8 cellular contexts compared by ENCODE assay signal in genomic region chr16:30922420-30922959, GRCh38. TPM values are rescaled to one million over a fixed set of nuclear protein-coding genes. Genes with fewer than 3 reads are reported as not detected.
DNase-seq lines count a peak whose midpoint lies in the region; ATAC-seq and TF ChIP-seq lines count a peak whose summit lies in the region.

No MANE protein-coding gene starts in this region.

- H2AFZ ChIP-seq in ACC112 (ENCODE audit: low read length, unreplicated experiment) (peak overlapping the region; percentile 86), smooth muscle cell (ENCODE audit: low read depth) (peak overlapping the region; percentile 93)

- H3K4me1 Mint-ChIP-seq in activated B cell treated with CpG ODN at 0.5 μM for 24 hours: peaks cover 20% of the 10 kb centered on the region

- intact Hi-C loops in activated B cell treated with CpG ODN at 0.5 μM for 24 hours (cut with micrococcal nuclease): loop anchor here (1.0 to 10.0 kb wide), 18 partner anchors 20 to 1106 kb away; partner anchors contain the start of genes CFAP119, FBRS, INO80E and PAGR1

- CTCF ChIA-PET in activated B cell treated with CpG ODN at 0.5 μM for 24 hours (lab: Charles Lee): interaction anchor here (0.6 to 0.9 kb wide), 2 partner anchors 22 to 78 kb away, joined by 3 to 14 read pairs; no protein-coding TSS in a partner anchor

- H3K79me2 ChIP-seq in ACC112 (ENCODE audit: control insufficient read depth, insufficient read depth, low read length, unreplicated experiment): no peaks in the 10 kb centered on the region
- H3K79me2 ChIP-seq in smooth muscle cell (ENCODE audit: low read depth): peaks cover 3% of the 10 kb centered on the region

- H3K4me3 Mint-ChIP-seq in activated B cell treated with CpG ODN at 0.5 μM for 24 hours: peak overlapping the region; percentile 100

- peak overlapping the region; percentile 100 for H3K27ac Mint-ChIP-seq in activated B cell treated with CpG ODN at 0.5 μM for 24 hours

- no peaks in the 10 kb centered on the region for H3K9me3 Mint-ChIP-seq in activated B cell treated with CpG ODN at 0.5 μM for 24 hours

- peak overlapping the region; percentile 81 for H3K27ac ChIP-seq in ACC112 (ENCODE audit: low read depth, low read length)
- H3K27ac ChIP-seq in caudate nucleus (ENCODE audit: low read depth, low read length): peak overlapping the region; percentile 99
- peak overlapping the region; percentile 94 for H3K27ac ChIP-seq in smooth muscle cell (ENCODE audit: low read depth)

- DNase-seq in NCI-H2227 treated with DMSO at 0.1 percent for 48 hours (lab: John Stamatoyannopoulos, UW): peak; percentile 99
- peak; percentile 95 for DNase-seq in activated B cell treated with CpG ODN at 0.5 μM for 24 hours
- DNase-seq in caudate nucleus (lab: John Stamatoyannopoulos, UW): peak; percentile 95 to 100 (median 100)
- peak; percentile 87 for DNase-seq in iPS-NIHi7 (ENCODE audit: extremely low spot score)
- DNase-seq in smooth muscle cell (lab: John Stamatoyannopoulos, UW; ENCODE audit: unreplicated experiment): peak; percentile 98

- under 1% methylated on average over 42 of the region's 42 CpGs for WGBS in smooth muscle cell (ENCODE audit: low lambda C conversion rate)

- POLR2A ChIA-PET in activated B cell treated with CpG ODN at 0.5 μM for 24 hours (lab: Charles Lee): interaction anchor here (0.6 to 1.5 kb wide), 11 partner anchors 21 to 739 kb away, joined by 3 to 6 read pairs (median 3); partner anchors contain the start of genes CORO1A, SEPTIN1, ZNF629 and ZNF646

- H3K27me3 Mint-ChIP-seq in activated B cell treated with CpG ODN at 0.5 μM for 24 hours: no peaks in the 10 kb centered on the region

- peak; percentile 78 for ATAC-seq in GM18907 (IDR thresholded peaks at IDR 0.05; ENCODE audit: unreplicated experiment)
- peak; percentile 75 for ATAC-seq in HG03175 (IDR thresholded peaks at IDR 0.05; ENCODE audit: unreplicated experiment)
- ATAC-seq in activated B cell treated with CpG ODN at 0.5 μM for 24 hours (ENCODE audit: low read depth): peak; percentile 77

- H3K4me3 ChIP-seq in ACC112 (ENCODE audit: low read depth, low read length) (peak overlapping the region; percentile 91), smooth muscle cell (peak overlapping the region; percentile 89)

- no peaks in the 10 kb centered on the region for H3K9me3 ChIP-seq in smooth muscle cell (replicated peaks; ENCODE audit: low read depth)

- peak overlapping the region; percentile 86 for H3K4me2 ChIP-seq in smooth muscle cell

- no peaks in the 10 kb centered on the region for H3K27me3 ChIP-seq in ACC112 (ENCODE audit: insufficient read depth, low read length)
- no peaks in the 10 kb centered on the region for H3K27me3 ChIP-seq in smooth muscle cell (ENCODE audit: low read depth)

- TF ChIP-seq CTCF in activated B cell treated with CpG ODN at 0.5 μM for 24 hours (IDR thresholded peaks at IDR 0.05) (no peak), smooth muscle cell (IDR thresholded peaks at IDR 0.05; ENCODE audit: borderline replicate concordance, insufficient read depth, poor library complexity, severe bottlenecking) (no peak)

- H3K9ac ChIP-seq in smooth muscle cell (ENCODE audit: low read depth): peak overlapping the region; percentile 93

- no peaks in the 10 kb centered on the region for H3K36me3 ChIP-seq in ACC112 (ENCODE audit: insufficient read depth, low read length)
- H3K36me3 ChIP-seq in smooth muscle cell (ENCODE audit: low read depth): no peaks in the 10 kb centered on the region

- H3K4me1 ChIP-seq in ACC112 (ENCODE audit: control insufficient read depth, insufficient read depth, low read length, unreplicated experiment) (no peaks in the 10 kb centered on the region), smooth muscle cell (ENCODE audit: low read depth) (peaks cover 10% of the 10 kb centered on the region)

- H3F3A ChIP-seq in smooth muscle cell (ENCODE audit: low read depth): no peaks in the 10 kb centered on the region

- peaks cover 12% of the 10 kb centered on the region for H4K20me1 ChIP-seq in smooth muscle cell (ENCODE audit: low read depth)

- peaks cover 18% of the 10 kb centered on the region for H3K36me3 Mint-ChIP-seq in activated B cell treated with CpG ODN at 0.5 μM for 24 hours (ENCODE audit: low read depth)

RNA-seq across cellular contexts. Expression of gene FBXL19, which starts 0.9 kb away (rescaled TPM):
- 20.3 and 24.2 TPM in 2 replicates for total RNA-seq in activated B cell treated with CpG ODN at 0.5 μM for 24 hours
- total RNA-seq in smooth muscle cell: 4.5 and 8.5 TPM in 2 replicates
- 1.3 and 1.6 TPM in 2 replicates for polyA plus RNA-seq in smooth muscle cell

RNA-seq across cellular contexts. Expression of gene CTF1, which starts 26.1 kb away (rescaled TPM):
- total RNA-seq in activated B cell treated with CpG ODN at 0.5 μM for 24 hours (0.56 and 0.62 TPM in 2 replicates), smooth muscle cell (0.76 and 1.7 TPM in 2 replicates)
- 8.1 and 8.2 TPM in 2 replicates for polyA plus RNA-seq in smooth muscle cell

RNA-seq across cellular contexts. Expression of gene ORAI3, which starts 26.4 kb away (rescaled TPM):
- total RNA-seq in activated B cell treated with CpG ODN at 0.5 μM for 24 hours (25.1 and 30.6 TPM in 2 replicates), smooth muscle cell (33.7 and 34.9 TPM in 2 replicates)
- polyA plus RNA-seq in smooth muscle cell: 39.4 and 44.0 TPM in 2 replicates

RNA-seq across cellular contexts. Expression of gene BCL7C, which starts 28.6 kb away (rescaled TPM):
- total RNA-seq in activated B cell treated with CpG ODN at 0.5 μM for 24 hours: 32.2 and 35.7 TPM in 2 replicates
- 27.8 and 34.2 TPM in 2 replicates for total RNA-seq in smooth muscle cell
- polyA plus RNA-seq in smooth muscle cell: 68.1 and 76.1 TPM in 2 replicates

RNA-seq across cellular contexts. Expression of gene SETD1A, which starts 35.1 kb away (rescaled TPM):
- 29.6 and 32.8 TPM in 2 replicates for total RNA-seq in activated B cell treated with CpG ODN at 0.5 μM for 24 hours
- 1.9 and 2.9 TPM in 2 replicates for total RNA-seq in smooth muscle cell
- 1.2 and 3.3 TPM in 2 replicates for polyA plus RNA-seq in smooth muscle cell

Comparison
In these comparisons a context has a peak if more than half of its experiments do, and no peak if none do; other contexts are left out.
1. Peak in every context shown above with its lines: DNase-seq, ATAC-seq, H3K4me3 ChIP-seq and H3K27ac ChIP-seq.